Comparison of ENCODE assay signal across 8 cellular contexts in genomic region chr1:100530901-100531487, GRCh38. TPM values are rescaled to one million over a fixed set of nuclear protein-coding genes. Genes with fewer than 3 reads are reported as not detected.
A peak's percentile ranks its signal among the peaks of the same experiment; 100 is the strongest.
DNase-seq lines count a peak whose midpoint lies in the region; ATAC-seq, FAIRE-seq and TF ChIP-seq lines count a peak whose summit lies in the region.

No MANE protein-coding gene starts in this region.

- H3K4me3 ChIP-seq in kidney (ENCODE audit: low read length in 2 of 2): no peak overlapping the region

- no peak for FAIRE-seq in kidney (lab: Jason Lieb, UNC)

- peaks cover 3% of the 10 kb centered on the region for H3K27me3 Mint-ChIP-seq in activated naive CD4-positive, alpha-beta T cell treated with anti-CD3 and anti-CD28 coated beads, Interleukin-2, amount 50 U/mL, for 24 hours

- peak overlapping the region; percentile 45 to 46 for H3K27ac ChIP-seq in kidney (ENCODE audit: low read depth in 2 of 2, low read length in 2 of 2)

- intact Hi-C loops in kidney (cut with DNase I): no loop called here

- H3K9me3 Mint-ChIP-seq in activated naive CD4-positive, alpha-beta T cell treated with anti-CD3 and anti-CD28 coated beads, Interleukin-2, amount 50 U/mL, for 24 hours: no peaks in the 10 kb centered on the region

- no peak for DNase-seq in activated naive CD4-positive, alpha-beta T cell treated with Interleukin-2 at 50 U/mL for 16 hours
- peak; percentile 28 for DNase-seq in RPMI8226
- DNase-seq in kidney: no peak
- DNase-seq in activated gamma-delta T cell treated with Interleukin-2 at 50 U/mL for 16 hours: no peak
- DNase-seq in glomerular visceral epithelial cell (ENCODE audit: extremely low spot score): no peak
- no peak for DNase-seq in retina

- H3K36me3 ChIP-seq in kidney (ENCODE audit: control insufficient read depth in 1 of 2, insufficient read depth in 2 of 2, low read length in 2 of 2): no peaks in the 10 kb centered on the region

- H3K9ac ChIP-seq in kidney (ENCODE audit: low read length in 2 of 2): no peak overlapping the region

- peak; percentile 91 for ATAC-seq in HG02970 (IDR thresholded peaks at IDR 0.05; ENCODE audit: low FRiP score, unreplicated experiment)

- peaks cover 0 to 2% of the 10 kb centered on the region in 2 donors for H3K4me1 ChIP-seq in kidney (ENCODE audit: control insufficient read depth in 1 of 2, insufficient read depth in 1 of 2, low read depth in 1 of 2, low read length in 2 of 2)

- no peaks in the 10 kb centered on the region for H3K36me3 Mint-ChIP-seq in activated naive CD4-positive, alpha-beta T cell treated with anti-CD3 and anti-CD28 coated beads, Interleukin-2, amount 50 U/mL, for 24 hours

- peak overlapping the region; percentile 23 for H3K4me3 Mint-ChIP-seq in activated naive CD4-positive, alpha-beta T cell treated with anti-CD3 and anti-CD28 coated beads, Interleukin-2, amount 50 U/mL, for 24 hours

- H3K9me3 ChIP-seq in kidney (ENCODE audit: control insufficient read depth in 1 of 2, low read length in 2 of 2): no peaks in the 10 kb centered on the region

- no peak for TF ChIP-seq CTCF in kidney (IDR thresholded peaks at IDR 0.05; ENCODE audit: borderline replicate concordance, extremely low read depth, insufficient read depth)

- H3K27ac Mint-ChIP-seq in activated naive CD4-positive, alpha-beta T cell treated with anti-CD3 and anti-CD28 coated beads, Interleukin-2, amount 50 U/mL, for 24 hours: peak overlapping the region; percentile 7

- peaks cover 31% of the 10 kb centered on the region for H3K4me1 Mint-ChIP-seq in activated naive CD4-positive, alpha-beta T cell treated with anti-CD3 and anti-CD28 coated beads, Interleukin-2, amount 50 U/mL, for 24 hours

RNA-seq across cellular contexts. Expression of gene GPR88, which starts 6.9 kb away (rescaled TPM):
- 0.35 TPM for total RNA-seq in kidney
- 0.15 TPM for polyA plus RNA-seq in kidney (ENCODE audit: insufficient read depth, low read depth, low replicate concordance)
